8 cellular contexts compared by ENCODE assay signal in the genomic region with DNA sequence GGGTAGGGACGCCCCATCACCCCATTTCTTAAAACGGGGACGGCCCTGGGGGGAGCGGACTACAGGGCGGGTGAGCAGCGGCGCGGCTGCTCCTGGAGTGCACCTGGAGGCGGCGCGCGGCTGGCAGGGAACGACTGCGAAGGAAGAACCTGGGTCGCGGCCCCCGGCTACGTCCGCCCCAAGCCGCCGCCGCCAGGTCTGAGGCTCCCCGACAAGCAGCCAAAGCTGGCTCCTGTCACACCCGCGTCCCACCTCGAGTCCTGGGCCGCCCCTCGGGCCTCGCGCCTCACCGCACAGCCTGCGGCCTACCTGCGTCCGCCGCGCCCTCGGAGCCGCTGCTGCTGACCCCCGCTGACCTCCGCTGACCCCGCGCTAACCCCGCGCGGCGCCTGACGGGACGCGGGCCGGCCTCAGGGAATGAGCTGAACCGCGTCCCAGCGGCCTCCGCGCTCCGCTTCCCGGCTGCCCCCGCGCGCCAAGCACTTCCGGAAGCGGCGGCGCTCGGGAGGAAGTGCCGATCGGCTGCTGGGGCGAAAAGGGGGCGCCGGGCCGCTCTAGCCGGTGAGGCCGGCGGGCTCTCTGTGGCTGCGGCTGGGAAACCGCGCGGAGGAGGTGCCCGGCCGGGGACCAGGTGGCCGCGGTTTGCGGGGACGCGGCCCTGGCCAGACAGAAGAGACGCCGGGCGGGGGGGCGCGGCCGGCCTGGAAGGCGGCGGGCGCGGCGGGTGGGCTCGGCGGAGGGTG. TPM values are rescaled to one million over a fixed set of nuclear protein-coding genes. Genes with fewer than 3 reads are reported as not detected.
DNase-seq lines count a peak whose midpoint lies in the region; ATAC-seq and TF ChIP-seq lines count a peak whose summit lies in the region.

A gene with protein sequence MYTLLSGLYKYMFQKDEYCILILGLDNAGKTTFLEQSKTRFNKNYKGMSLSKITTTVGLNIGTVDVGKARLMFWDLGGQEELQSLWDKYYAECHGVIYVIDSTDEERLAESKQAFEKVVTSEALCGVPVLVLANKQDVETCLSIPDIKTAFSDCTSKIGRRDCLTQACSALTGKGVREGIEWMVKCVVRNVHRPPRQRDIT (minus strand): TSS at position 419 of the 743 bp plus-strand sequence. CDS start 885 bp downstream, outside the sequence.
A gene with protein sequence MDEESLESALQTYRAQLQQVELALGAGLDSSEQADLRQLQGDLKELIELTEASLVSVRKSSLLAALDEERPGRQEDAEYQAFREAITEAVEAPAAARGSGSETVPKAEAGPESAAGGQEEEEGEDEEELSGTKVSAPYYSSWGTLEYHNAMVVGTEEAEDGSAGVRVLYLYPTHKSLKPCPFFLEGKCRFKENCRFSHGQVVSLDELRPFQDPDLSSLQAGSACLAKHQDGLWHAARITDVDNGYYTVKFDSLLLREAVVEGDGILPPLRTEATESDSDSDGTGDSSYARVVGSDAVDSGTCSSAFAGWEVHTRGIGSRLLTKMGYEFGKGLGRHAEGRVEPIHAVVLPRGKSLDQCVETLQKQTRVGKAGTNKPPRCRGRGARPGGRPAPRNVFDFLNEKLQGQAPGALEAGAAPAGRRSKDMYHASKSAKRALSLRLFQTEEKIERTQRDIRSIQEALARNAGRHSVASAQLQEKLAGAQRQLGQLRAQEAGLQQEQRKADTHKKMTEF (plus strand): TSS at position 482 of the 743 bp plus-strand sequence. CDS start 542 bp downstream, outside the sequence.

- H3K36me3 ChIP-seq in HUES64 (ENCODE audit: insufficient read depth, low read length) (peaks cover 53% of the 10 kb centered on the region), OCI-LY7 (ENCODE audit: insufficient read depth, low read length) (peaks cover 78% of the 10 kb centered on the region)

- H4K20me1 ChIP-seq in OCI-LY7 (ENCODE audit: insufficient read depth, low read length): peaks cover 8% of the 10 kb centered on the region; the same call in 1 of the 2 replicates

- POLR2A ChIA-PET in OCI-LY7 (lab: Charles Lee): interaction anchor here (0.6 to 2.2 kb wide), 3 partner anchors 29 to 67 kb away, joined by 3 to 13 read pairs (median 5); a partner anchor contains a TSS

- no peak for TF ChIP-seq CTCF in OCI-LY7 (conservative IDR thresholded peaks at IDR 0.05; ENCODE audit: low read length)

- H3K9me3 ChIP-seq in HUES64 (ENCODE audit: insufficient read depth, low read depth, low read length) (no peaks in the 10 kb centered on the region), OCI-LY7 (ENCODE audit: low read length) (peaks cover 10% of the 10 kb centered on the region)

- intact Hi-C loops in OCI-LY7 (cut with micrococcal nuclease; ENCODE audit: unreplicated experiment): loop anchor here (1.0 to 5.0 kb wide), 5 partner anchors 21 to 157 kb away; a partner anchor contains a TSS

- H3K27ac ChIP-seq in HUES64 (ENCODE audit: low read depth, low read length) (peak within 1 kb of the TSS; percentile 49; the same call in 1 of the 2 replicates), OCI-LY7 (ENCODE audit: low read depth, low read length, poor library complexity, severe bottlenecking) (peak within 1 kb of the TSS; percentile 71)

- ATAC-seq in GM21381 (IDR thresholded peaks at IDR 0.05; ENCODE audit: unreplicated experiment): peak; percentile 68

- WGBS in HUES64: under 1% methylated on average over 98 of the region's 98 CpGs

- CTCF ChIA-PET in OCI-LY7 (lab: Charles Lee; ENCODE audit: unreplicated experiment): interaction anchor here (0.5 to 1.2 kb wide), 3 partner anchors 19 to 81 kb away, joined by 3 read pairs; no protein-coding TSS in a partner anchor

- H2AFZ ChIP-seq in OCI-LY7 (ENCODE audit: low read length): peak within 1 kb of the TSS; percentile 39; the same call in 1 of the 2 replicates

- H3K4me3 ChIP-seq in HUES64 (ENCODE audit: low read length): peak within 1 kb of the TSS; percentile 89
- H3K4me3 ChIP-seq in OCI-LY7 (ENCODE audit: low read depth, low read length, poor library complexity, severe bottlenecking): peak within 1 kb of the TSS; percentile 97

- DNase-seq in COLO829 (ENCODE audit: low spot score) (peak; percentile 74), OCI-LY7 (ENCODE audit: low spot score) (peak; percentile 90), epidermal melanocyte (ENCODE audit: insufficient read length, low spot score) (peak; percentile 80), midbrain (lab: John Stamatoyannopoulos, UW) (peak; percentile 93)
- DNase-seq in activated CD8-positive, alpha-beta memory T cell treated with anti-CD3 and anti-CD28 coated beads, Interleukin-2, amount 50 U/mL, for 48 hours: peak; percentile 91
- DNase-seq in stimulated activated CD8-positive, alpha-beta memory T cell treated with anti-CD3 and anti-CD28 coated beads, Interleukin-2, amount 100 ng/mL, for 1 hour (ENCODE audit: low read depth in 2 of 2): peak; percentile 71 to 74

- no peaks in the 10 kb centered on the region for H3K9me2 ChIP-seq in OCI-LY7 (ENCODE audit: insufficient read depth, low read length)

- BruUV-seq in OCI-LY7 (replicated peaks; lab: Mats Ljungman, UMichigan): no TSS peak

- H3K4me1 ChIP-seq in HUES64 (ENCODE audit: insufficient read depth, low read length) (no peaks in the 10 kb centered on the region), OCI-LY7 (ENCODE audit: insufficient read depth, low read length, poor library complexity, severe bottlenecking) (peaks cover 31% of the 10 kb centered on the region)

- H3K79me2 ChIP-seq in OCI-LY7 (ENCODE audit: insufficient read depth, low read depth, low read length): peaks cover 69% of the 10 kb centered on the region

- H3K9ac ChIP-seq in HUES64 (ENCODE audit: low read depth, low read length): peak within 1 kb of the TSS; percentile 82

- H3K27me3 ChIP-seq in HUES64 (ENCODE audit: insufficient read depth, low read length): no peaks in the 10 kb centered on the region

- peak within 1 kb of the TSS; percentile 79 for H3K4me2 ChIP-seq in OCI-LY7 (ENCODE audit: low read length)

RNA-seq across cellular contexts. Expression of the first gene that starts in this region (rescaled TPM):
- 14.0 TPM for polyA plus RNA-seq in HUES64 (2013, experiment 1 of 2)
- polyA plus RNA-seq in HUES64 (2013, experiment 2 of 2): 12.9 TPM
- 47.9 and 53.3 TPM in 2 replicates for total RNA-seq in OCI-LY7 (2014; rRNA removed; shearing (Covaris generic))
- 82.1 and 85.6 TPM in 2 replicates for total RNA-seq in OCI-LY7 (2022)

RNA-seq across cellular contexts. Expression of the second gene that starts in this region (rescaled TPM):
- 16.8 TPM for polyA plus RNA-seq in HUES64 (2013, experiment 1 of 2)
- polyA plus RNA-seq in HUES64 (2013, experiment 2 of 2): 16.4 TPM
- 43.1 and 43.9 TPM in 2 replicates for total RNA-seq in OCI-LY7 (2014; rRNA removed; shearing (Covaris generic))
- total RNA-seq in OCI-LY7 (2022): 50.8 and 55.4 TPM in 2 replicates

Comparison
In these comparisons a context has a peak if more than half of its experiments do, and no peak if none do; other contexts are left out.
1. Peak in every context shown above with its lines: DNase-seq, ATAC-seq, H3K4me3 ChIP-seq and H3K27ac ChIP-seq.